10 cellular contexts compared by ENCODE assay signal in the genomic region with DNA sequence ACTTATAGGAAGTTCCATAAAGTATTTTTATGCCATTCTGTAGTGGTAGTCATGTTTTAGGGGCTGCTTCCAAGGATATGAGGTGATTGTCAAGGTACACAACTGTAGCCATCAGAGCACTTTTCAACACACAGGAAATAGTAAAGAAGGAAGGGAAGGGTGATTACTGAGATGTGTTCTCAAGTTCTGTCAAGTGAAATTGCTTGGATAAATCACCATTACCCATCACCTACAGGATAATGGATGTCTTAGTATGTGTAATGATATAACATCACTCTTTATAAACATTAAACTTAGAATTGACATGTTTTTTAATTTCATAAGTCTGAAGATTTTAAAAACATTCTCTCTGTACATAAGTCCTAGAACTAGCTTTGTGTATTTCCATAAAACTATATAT.
"Had no signal": no experiment of that assay in that cellular context is flagged by ENCODE, and none has a peak within 500 bp of the region (broad histone marks: within the 10 kb centered on the region; RNA-seq: fewer than 3 reads in every experiment).

No MANE protein-coding gene starts in this region.

- H3K9ac ChIP-seq: GM23248 had no signal

- H2AFZ ChIP-seq: GM23248, GM23338 had no signal

- H3K36me3 ChIP-seq: HAP-1 had no signal

- FAIRE-seq: H1, H54 had no signal

- H3K4me3 ChIP-seq: GM23248, GM23338, HAP-1 had no signal

- DNase-seq: GM23248, GOT3, H7, H9, HCEC 1CT, HFFc6 had no signal

- H3K4me2 ChIP-seq: GM23338 had no signal

- H3K9me3 ChIP-seq: HAP-1 had no signal

- H3K27ac ChIP-seq: GM23248 had no signal
